ENCODE assay signal across 12 cellular contexts in the genomic region with DNA sequence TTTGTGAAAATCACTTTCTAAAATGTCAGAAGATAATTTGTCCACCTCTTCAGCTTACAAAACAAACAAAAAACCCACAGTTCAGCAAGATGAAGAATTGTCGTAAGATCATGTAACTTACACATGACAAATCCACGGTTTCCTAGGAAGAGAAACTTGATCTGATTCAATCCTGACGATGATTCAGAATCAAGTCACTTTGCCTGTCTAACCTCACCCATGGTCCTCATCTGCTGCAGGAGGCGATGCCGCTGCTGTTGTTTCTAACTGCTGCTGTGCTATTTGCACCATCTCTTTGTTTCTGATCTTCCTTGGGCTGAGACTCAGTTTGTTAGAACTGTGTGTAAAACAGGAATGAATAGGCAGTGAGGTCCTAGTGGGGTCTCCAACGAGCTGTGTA. TPM values are rescaled to one million over a fixed set of nuclear protein-coding genes. Genes with fewer than 3 reads are reported as not detected.
A peak's percentile ranks its signal among the peaks of the same experiment; 100 is the strongest.
DNase-seq lines count a peak whose midpoint lies in the region; ATAC-seq and TF ChIP-seq lines count a peak whose summit lies in the region.
"Had no signal": no experiment of that assay in that cellular context is flagged by ENCODE, and none has a peak within 500 bp of the region (broad histone marks: within the 10 kb centered on the region; RNA-seq: fewer than 3 reads in every experiment).

No MANE protein-coding gene starts in this region.

- H3F3A ChIP-seq in GM23248 (ENCODE audit: insufficient read depth): peaks cover 20% of the 10 kb centered on the region

- DNase-seq in GM23248 (peak; percentile 95), SW480 (ENCODE audit: low spot score) (peak; percentile 38), fibroblast of pulmonary artery (ENCODE audit: low read depth) (peak; percentile 61), coronary artery (ENCODE audit: low spot score) (no peak), retina (no peak), NCI-H446 (lab: John Stamatoyannopoulos, UW) (no peak)
- DNase-seq: DMS153 had no signal

- H3K9ac ChIP-seq in GM23248: peak overlapping the region; percentile 41

- H3K27me3 ChIP-seq in ACC112 (ENCODE audit: insufficient read depth, low read length): no peaks in the 10 kb centered on the region
- no peaks in the 10 kb centered on the region for H3K27me3 ChIP-seq in GM23248 (replicated peaks; ENCODE audit: insufficient read depth)

- H2AFZ ChIP-seq in ACC112 (ENCODE audit: low read length, unreplicated experiment): peak overlapping the region; percentile 86
- H2AFZ ChIP-seq in GM23248: peak overlapping the region; percentile 89

- H3K27ac ChIP-seq in ACC112 (ENCODE audit: low read depth, low read length) (peak overlapping the region; percentile 79), GM23248 (peak overlapping the region; percentile 71), coronary artery (no peak overlapping the region)

- no peaks in the 10 kb centered on the region for H3K9me2 ChIP-seq in GM23248 (ENCODE audit: insufficient read depth)

- no peaks in the 10 kb centered on the region for H4K20me1 ChIP-seq in GM23248 (ENCODE audit: insufficient read depth)

- WGBS in GM23248 (ENCODE audit: low coverage in 1 of 2, low lambda C conversion rate in 2 of 2, missing lambda C conversion rate in 2 of 2), 2 experiments: 3 to 5% methylated on average over 6 of the region's 6 CpGs

- no peak for ATAC-seq in GM18858 (IDR thresholded peaks at IDR 0.05; ENCODE audit: unreplicated experiment)

- H3K4me3 ChIP-seq in ACC112 (ENCODE audit: low read depth, low read length) (peak overlapping the region; percentile 76), GM23248 (peak overlapping the region; percentile 63), fibroblast of pulmonary artery (replicated peaks; ENCODE audit: low read depth, low read length) (no peak overlapping the region), coronary artery (no peak overlapping the region)
- H3K4me3 ChIP-seq: lung had no signal

- H3K79me2 ChIP-seq in ACC112 (ENCODE audit: control insufficient read depth, insufficient read depth, low read length, unreplicated experiment) (no peaks in the 10 kb centered on the region), GM23248 (ENCODE audit: insufficient read depth) (no peaks in the 10 kb centered on the region)

- no peaks in the 10 kb centered on the region for H3K9me3 ChIP-seq in GM23248 (ENCODE audit: low read depth)

- no peaks in the 10 kb centered on the region for H3K36me3 ChIP-seq in ACC112 (ENCODE audit: insufficient read depth, low read length)
- no peaks in the 10 kb centered on the region for H3K36me3 ChIP-seq in GM23248 (ENCODE audit: low read depth)

- H3K4me1 ChIP-seq in ACC112 (ENCODE audit: control insufficient read depth, insufficient read depth, low read length, unreplicated experiment): peaks cover 9% of the 10 kb centered on the region
- peaks cover 18% of the 10 kb centered on the region for H3K4me1 ChIP-seq in GM23248 (ENCODE audit: insufficient read depth)

- no peak for TF ChIP-seq CTCF in fibroblast of pulmonary artery (IDR thresholded peaks at IDR 0.05; ENCODE audit: low read length, missing control alignments)
- TF ChIP-seq CTCF in coronary artery (IDR thresholded peaks at IDR 0.05): no peak

- H3K4me2 ChIP-seq in GM23248 (ENCODE audit: unreplicated experiment): peak overlapping the region; percentile 84

- in situ Hi-C loops in GM23248 (cut with MboI): no loop called here

RNA-seq across cellular contexts. Expression of a gene that starts 10.1 kb away (rescaled TPM):
- total RNA-seq in GM23248 (2014; rRNA removed; shearing (Covaris generic)): 0.11 TPM in 1 of 2 replicates, not detected in the other
- polyA plus RNA-seq in GM23248 (2016; fragmentation: Nextera tagmentation; extraction: Ambion mirVana): 0.08 and 0.09 TPM in 2 replicates
- total RNA-seq: dermis microvascular lymphatic vessel endothelial cell had no signal

RNA-seq across cellular contexts. Expression of a gene that starts 11.8 kb away (rescaled TPM):
- total RNA-seq in GM23248 (2014; rRNA removed; shearing (Covaris generic)): not detected in 2 replicates
- 0.09 TPM in 1 of 2 replicates, not detected in the other for polyA plus RNA-seq in GM23248 (2016; fragmentation: Nextera tagmentation; extraction: Ambion mirVana)
- total RNA-seq: dermis microvascular lymphatic vessel endothelial cell, lung had no signal
- polyA plus RNA-seq: lung had no signal

RNA-seq across cellular contexts. Expression of a gene that starts 22.8 kb away (rescaled TPM):
- 1.0 and 2.2 TPM in 2 replicates for total RNA-seq in GM23248 (2014; rRNA removed; shearing (Covaris generic))
- polyA plus RNA-seq in GM23248 (2016; fragmentation: Nextera tagmentation; extraction: Ambion mirVana): 0.71 and 1.2 TPM in 2 replicates

RNA-seq across cellular contexts. Expression of a gene that starts 49.7 kb away (rescaled TPM):
- 0.32 TPM in 1 of 2 replicates, not detected in the other for total RNA-seq in GM23248 (2014; rRNA removed; shearing (Covaris generic))
- not detected in 2 replicates for polyA plus RNA-seq in GM23248 (2016; fragmentation: Nextera tagmentation; extraction: Ambion mirVana)
- total RNA-seq: skeletal muscle tissue had no signal

RNA-seq across cellular contexts. Expression of a gene that starts 54.1 kb away (rescaled TPM):
- not detected in 2 replicates for total RNA-seq in GM23248 (2014; rRNA removed; shearing (Covaris generic))
- polyA plus RNA-seq in GM23248 (2016; fragmentation: Nextera tagmentation; extraction: Ambion mirVana): 0.43 and 0.96 TPM in 2 replicates
- total RNA-seq: skeletal muscle tissue had no signal

Comparison
In these comparisons a context has a peak if more than half of its experiments do, and no peak if none do; other contexts are left out.
1. H3K27ac ChIP-seq: peak in ACC112 (single experiment) and GM23248 (single experiment); none in coronary artery (0 of 2).
2. H3K4me3 ChIP-seq: peak in ACC112 (single experiment) and GM23248 (single experiment); none in fibroblast of pulmonary artery (single experiment) and coronary artery (single experiment).
3. DNase-seq: peak in GM23248 (single experiment), SW480 (single experiment) and fibroblast of pulmonary artery (single experiment); none in coronary artery (single experiment), retina (single experiment) and NCI-H446 (0 of 2).